In genomic region chr22:41946360-41947180, GRCh38 we compare ENCODE assay signal across 8 cellular contexts. TPM values are rescaled to one million over a fixed set of nuclear protein-coding genes. Genes with fewer than 3 reads are reported as not detected.
A peak's percentile ranks its signal among the peaks of the same experiment; 100 is the strongest.
DNase-seq lines count a peak whose midpoint lies in the region; ATAC-seq lines count a peak whose summit lies in the region.

Gene CENPM (minus strand): TSS chr22:41947152. CDS start chr22:41947076, 76 bp downstream.

- DNase-seq in CD1c-positive myeloid dendritic cell (ENCODE audit: extremely low spot score): peak; percentile 95
- DNase-seq in NCI-H748 (lab: John Stamatoyannopoulos, UW; ENCODE audit: unreplicated experiment): peak; percentile 98
- peak; percentile 86 to 89 for DNase-seq in activated CD4-positive, alpha-beta T cell treated with anti-CD3 and anti-CD28 coated beads, Interleukin-2, amount 50 U/mL, for 24 hours (ENCODE audit: low read depth in 1 of 2, low spot score in 1 of 2)
- peak; percentile 96 for DNase-seq in dermis blood vessel endothelial cell
- DNase-seq in left lobe of liver (ENCODE audit: low spot score): peak; percentile 89
- DNase-seq in stimulated activated CD4-positive, alpha-beta T cell treated with anti-CD3 and anti-CD28 coated beads, Interleukin-2, amount 100 ng/mL, for 24 hours: peak; percentile 94 to 97

- ATAC-seq in GM19372 (IDR thresholded peaks at IDR 0.05; ENCODE audit: low read depth, unreplicated experiment) (peak; percentile 86), HG03521 (IDR thresholded peaks at IDR 0.05; ENCODE audit: unreplicated experiment) (peak; percentile 79), left lobe of liver (peak; percentile 97)

RNA-seq across cellular contexts. Expression of gene CENPM, which starts in this region (rescaled TPM):
- 13.1 and 34.2 TPM in 2 replicates for total RNA-seq in dermis blood vessel endothelial cell
- not detected for total RNA-seq in left lobe of liver

Comparison
In these comparisons a context has a peak if more than half of its experiments do, and no peak if none do; other contexts are left out.
1. Peak in every context shown above with its lines: DNase-seq and ATAC-seq.
2. RNA of gene CENPM (total RNA-seq): 13.1 to 34.2 TPM in dermis blood vessel endothelial cell; not detected in left lobe of liver (single experiment); every median in the first group is over 10 times any median in the second.
3. Peak in DNase-seq and ATAC-seq in left lobe of liver; RNA of the gene not detected or under 1 TPM.